In genomic region chr1:239909894-239910293, GRCh38 we compare ENCODE assay signal across 13 cellular contexts.
DNase-seq lines count a peak whose midpoint lies in the region; ATAC-seq and TF ChIP-seq lines count a peak whose summit lies in the region.
"Had no signal": no experiment of that assay in that cellular context is flagged by ENCODE, and none has a peak within 500 bp of the region (broad histone marks: within the 10 kb centered on the region; RNA-seq: fewer than 3 reads in every experiment).

No MANE protein-coding gene starts in this region.

- no peaks in the 10 kb centered on the region for H3K36me3 ChIP-seq in skeletal muscle tissue (ENCODE audit: control insufficient read depth in 3 of 3, insufficient read depth in 3 of 3, low read length in 3 of 3)
- no peaks in the 10 kb centered on the region for H3K36me3 ChIP-seq in BE2C

- peak overlapping the region; percentile 7 for H3K27ac ChIP-seq in skeletal muscle tissue (ENCODE audit: low read depth, low read length)

- H3K4me1 ChIP-seq in skeletal muscle tissue (ENCODE audit: control insufficient read depth in 3 of 3, insufficient read depth in 3 of 3, low read length in 3 of 3), result no peaks in the 10 kb centered on the region
- no peaks in the 10 kb centered on the region for H3K4me1 ChIP-seq in BE2C

- H3K27ac Mint-ChIP-seq in mesothelial cell of epicardium, result no peak overlapping the region
- H3K27ac Mint-ChIP-seq: activated CD4-positive, alpha-beta memory T cell treated with anti-CD3 and anti-CD28 coated beads, Interleukin-2, amount 10 ng/mL, durations not matched to agents 7 days and 5 days had no signal

- H3K27me3 Mint-ChIP-seq in mesothelial cell of epicardium (ENCODE audit: low read depth), result peaks cover 2% of the 10 kb centered on the region

- no peak for TF ChIP-seq CTCF in mesothelial cell of epicardium (IDR thresholded peaks at IDR 0.05; ENCODE audit: unreplicated experiment)
- no peak for TF ChIP-seq CTCF in BE2C (IDR thresholded peaks at IDR 0.05; ENCODE audit: low read depth, low read length)

- H3K9ac ChIP-seq in skeletal muscle tissue (ENCODE audit: low read depth in 1 of 3, low read length in 3 of 3), result no peak overlapping the region

- H3K4me3 Mint-ChIP-seq in mesothelial cell of epicardium, result no peak overlapping the region
- H3K4me3 Mint-ChIP-seq: activated CD4-positive, alpha-beta memory T cell treated with anti-CD3 and anti-CD28 coated beads, Interleukin-2, amount 10 ng/mL, durations not matched to agents 7 days and 5 days had no signal

- H3K27me3 ChIP-seq in skeletal muscle tissue (ENCODE audit: control insufficient read depth in 3 of 3, insufficient read depth in 3 of 3, low read length in 3 of 3) (no peaks in the 10 kb centered on the region), BE2C (no peaks in the 10 kb centered on the region)

- DNase-seq in H4 (ENCODE audit: low spot score) (peak; percentile 65), SKM-1 treated with dmso at 0.1 percent for 144 hours (lab: John Stamatoyannopoulos, UW; ENCODE audit: unreplicated experiment) (peak; percentile 94), iris pigment epithelial cell (ENCODE audit: low read depth) (peak; percentile 88), mesothelial cell of epicardium (ENCODE audit: low spot score in 2 of 2, unreplicated experiment in 2 of 2) (no peak), BE2C (no peak)
- DNase-seq: activated CD4-positive, alpha-beta memory T cell treated with anti-CD3 and anti-CD28 coated beads, Interleukin-2, amount 10 ng/mL, durations not matched to agents 7 days and 5 days; left cardiac atrium; NCI-H1930; stimulated activated naive CD4-positive, alpha-beta T cell had no signal

- ATAC-seq in HG03571 (IDR thresholded peaks at IDR 0.05; ENCODE audit: unreplicated experiment) (no peak), HG02884 (IDR thresholded peaks at IDR 0.05; ENCODE audit: unreplicated experiment) (no peak)

- H3K9me3 Mint-ChIP-seq in mesothelial cell of epicardium, result peaks cover 3% of the 10 kb centered on the region
- H3K9me3 Mint-ChIP-seq: activated CD4-positive, alpha-beta memory T cell treated with anti-CD3 and anti-CD28 coated beads, Interleukin-2, amount 10 ng/mL, durations not matched to agents 7 days and 5 days had no signal

- H3K9me3 ChIP-seq in skeletal muscle tissue (ENCODE audit: control insufficient read depth in 3 of 3, low read length in 3 of 3), result no peaks in the 10 kb centered on the region
- no peaks in the 10 kb centered on the region for H3K9me3 ChIP-seq in BE2C

- H3K4me3 ChIP-seq in skeletal muscle tissue (ENCODE audit: low read length in 3 of 3), result no peak overlapping the region
- H3K4me3 ChIP-seq in BE2C (ENCODE audit: low read depth, low read length), result no peak overlapping the region
- H3K4me3 ChIP-seq: skin epidermis had no signal

- H3K36me3 Mint-ChIP-seq in mesothelial cell of epicardium, result peaks cover 4% of the 10 kb centered on the region

- no peaks in the 10 kb centered on the region for H3K4me1 Mint-ChIP-seq in mesothelial cell of epicardium

Comparison
In these comparisons a context has a peak if more than half of its experiments do, and no peak if none do; other contexts are left out.
1. DNase-seq: peak in H4 (single experiment), SKM-1 treated with dmso at 0.1 percent for 144 hours (single experiment) and iris pigment epithelial cell (single experiment); none in mesothelial cell of epicardium (0 of 2) and BE2C (single experiment).